ENCODE assay signal across 16 cellular contexts in genomic region chr7:133654547-133654946, GRCh38.
DNase-seq lines count a peak whose midpoint lies in the region; ATAC-seq, FAIRE-seq and TF ChIP-seq lines count a peak whose summit lies in the region.
"Had no signal": no experiment of that assay in that cellular context is flagged by ENCODE, and none has a peak within 500 bp of the region (broad histone marks: within the 10 kb centered on the region; RNA-seq: fewer than 3 reads in every experiment).

No MANE protein-coding gene starts in this region.

- no peak for TF ChIP-seq CTCF in K562 (IDR thresholded peaks at IDR 0.05 in 2 of 3, conservative IDR thresholded peaks at IDR 0.05 in 1 of 3; ENCODE audit: insufficient read depth in 2 of 3, low read depth in 1 of 3, low read length in 3 of 3)
- no peak for TF ChIP-seq CTCF in transverse colon (IDR thresholded peaks at IDR 0.05)

- H2AFZ ChIP-seq in K562 (ENCODE audit: low read depth, low read length) = no peak overlapping the region

- ATAC-seq in K562 (peak; percentile 35; the same call in 2 of the 3 replicates), GM21717 (IDR thresholded peaks at IDR 0.05; ENCODE audit: unreplicated experiment) (no peak), HG02973 (IDR thresholded peaks at IDR 0.05; ENCODE audit: unreplicated experiment) (no peak), left lobe of liver (no peak)
- ATAC-seq: CD8-positive, alpha-beta T cell; GM12878 had no signal

- intact Hi-C loops in K562 (cut with micrococcal nuclease) = no loop called here
- intact Hi-C loops in transverse colon (cut with DNase I; ENCODE audit: low total_unique reads) = loop anchor here (5.0 kb wide), 1 partner anchor 877 kb away; no protein-coding TSS in a partner anchor

- H3K4me1 ChIP-seq in K562 (replicated peaks in 1 of 2; ENCODE audit: control insufficient read depth in 2 of 2, insufficient read depth in 2 of 2, low read length in 2 of 2) (no peaks in the 10 kb centered on the region), transverse colon (peaks cover 0 to 23% (median 0%) of the 10 kb centered on the region in 4 donors)

- no peak overlapping the region for H3K4me3 ChIP-seq in K562
- H3K4me3 ChIP-seq in transverse colon = no peak overlapping the region
- H3K4me3 ChIP-seq: GM12878 had no signal

- CTCF ChIA-PET in K562 (lab: Yijun Ruan, JAX; ENCODE audit: low intra/inter-chr PET ratio) = no interaction called here

- no peak for TF ChIP-seq EP300 in K562 (IDR thresholded peaks at IDR 0.05; ENCODE audit: low read length)
- no peak for TF ChIP-seq EP300 in transverse colon (IDR thresholded peaks at IDR 0.05; ENCODE audit: low read depth)

- no peaks in the 10 kb centered on the region for H3K79me2 ChIP-seq in K562 (ENCODE audit: control insufficient read depth, insufficient read depth, low read length)

- H3K27me3 ChIP-seq in K562 (ENCODE audit: control insufficient read depth in 2 of 2, insufficient read depth in 2 of 2, low read length in 2 of 2) = no peaks in the 10 kb centered on the region
- no peaks in the 10 kb centered on the region for H3K27me3 ChIP-seq in transverse colon

- DNase-seq in DMS53 (lab: John Stamatoyannopoulos, UW) (peak; percentile 6), DMS53 treated with DMSO at 0.1 percent for 48 hours (lab: John Stamatoyannopoulos, UW; ENCODE audit: unreplicated experiment) (no peak), MV-4-11 (lab: John Stamatoyannopoulos, UW) (peak; percentile 79), K562 (ENCODE audit: extremely low read depth in 1 of 4, low spot score in 3 of 4) (no peak), transverse colon (no peak), left lobe of liver (ENCODE audit: low spot score) (no peak)
- DNase-seq: Caco-2; CD8-positive, alpha-beta T cell; DMS79; GOT3; H9 had no signal

- H3K27ac ChIP-seq in K562 (ENCODE audit: extremely low read depth, low read depth, low read length) (no peak overlapping the region), transverse colon (peak overlapping the region in 2 of 4 donors; percentile 43 to 45)
- H3K27ac ChIP-seq: 22Rv1 had no signal

- H3K9me1 ChIP-seq in K562 (ENCODE audit: control insufficient read depth, insufficient read depth, low read length) = no peaks in the 10 kb centered on the region

- H3K36me3 ChIP-seq in K562 (ENCODE audit: control insufficient read depth, insufficient read depth, low read length) (no peaks in the 10 kb centered on the region), transverse colon (no peaks in the 10 kb centered on the region)

- POLR2A ChIA-PET in K562 (lab: Yijun Ruan, JAX) = interaction anchor here (1.3 kb wide), 1 partner anchor 13 kb away, joined by 3 read pairs; no protein-coding TSS in a partner anchor

- no peaks in the 10 kb centered on the region for H3K9me3 ChIP-seq in K562 (replicated peaks; ENCODE audit: control insufficient read depth, insufficient read depth, low read depth, low read length)
- no peaks in the 10 kb centered on the region for H3K9me3 ChIP-seq in transverse colon
- H3K9me3 ChIP-seq: Caco-2 had no signal

- no peak overlapping the region for H3K4me2 ChIP-seq in K562 (ENCODE audit: insufficient read depth, low read length)

- TF ChIP-seq RAD21 in K562 (CRISPR knock-in tag; conservative IDR thresholded peaks at IDR 0.05 in 1 of 2, IDR thresholded peaks at IDR 0.05 in 1 of 2) = no peak

- 17% methylated on average over 4 of the region's 4 CpGs for WGBS in K562 (ENCODE audit: insufficient coverage, low coverage, missing lambda C conversion rate)
- 69 to 87% methylated on average over 4 of the region's 4 CpGs for WGBS in transverse colon (ENCODE audit: low coverage in 1 of 2), 2 donors

- no peaks in the 10 kb centered on the region; the same call in 1 of the 2 replicates for H4K20me1 ChIP-seq in K562 (replicated peaks; ENCODE audit: control insufficient read depth, insufficient read depth, low read length)

- no peak overlapping the region for H3K9ac ChIP-seq in K562 (ENCODE audit: insufficient read depth in 1 of 2, low read depth in 2 of 2, low read length in 2 of 2)

- FAIRE-seq in K562 (lab: Jason Lieb, UNC) = no peak
- FAIRE-seq: GM12878, GM18507 had no signal

- TF ChIP-seq POLR2A in K562 (conservative IDR thresholded peaks at IDR 0.05) = no peak
- peak; percentile 15 for TF ChIP-seq POLR2A in transverse colon (IDR thresholded peaks at IDR 0.05)

- no TSS peak for BruUV-seq in K562 (replicated peaks; lab: Mats Ljungman, UMichigan)

- in situ Hi-C loops in K562 (cut with MboI) = no loop called here
- in situ Hi-C loops in transverse colon (cut with MboI; ENCODE audit: low pct_ligation_motif_present in 1 of 4, low pct_unique_long_range_greater_than_20kb in 1 of 4, low sequenced_read_pairs in 3 of 4) = no loop called here

TF ChIP-seq in K562, 482 proteins besides CTCF, POLR2A, EP300 and RAD21:
- no peak for TF ChIP-seq POLR2AphosphoS5 (IDR thresholded peaks at IDR 0.05; ENCODE audit: control insufficient read depth, insufficient read depth, low read depth, low read length)
- no peak for TF ChIP-seq ZNF518B (CRISPR knock-in tag; IDR thresholded peaks at IDR 0.05)
- TF ChIP-seq COPS2 (conservative IDR thresholded peaks at IDR 0.05) = no peak
- no peak for TF ChIP-seq PBX2 (CRISPR knock-in tag; IDR thresholded peaks at IDR 0.05; ENCODE audit: low read depth)
- 0 out of 2 replicates have a peak, but pooled peaks have one; percentile 17 for TF ChIP-seq PBX2 (tag; conservative IDR thresholded peaks at IDR 0.05; ENCODE audit: low read depth)
- no peak for TF ChIP-seq NFYB (IDR thresholded peaks at IDR 0.05; ENCODE audit: extremely low read depth, insufficient read length)
- no peak for TF ChIP-seq ZNF347 (CRISPR knock-in tag; IDR thresholded peaks at IDR 0.05; ENCODE audit: low read depth)
- TF ChIP-seq HMG20B (CRISPR knock-in tag; IDR thresholded peaks at IDR 0.05) = 0 out of 2 replicates have a peak, but pooled peaks have one; percentile 36
- TF ChIP-seq CEBPG (CRISPR knock-in tag; IDR thresholded peaks at IDR 0.05) = no peak
- TF ChIP-seq CEBPG (tag; conservative IDR thresholded peaks at IDR 0.05 in 1 of 2, IDR thresholded peaks at IDR 0.05 in 1 of 2) = peak; percentile 59 to 78; a peak in 2 of 4 replicates
- TF ChIP-seq ATF3 (IDR thresholded peaks at IDR 0.05) = peak; percentile 80
- no peak for TF ChIP-seq ATF3 (CRISPR knock-in tag; conservative IDR thresholded peaks at IDR 0.05)
- TF ChIP-seq CEBPB (tag; IDR thresholded peaks at IDR 0.05) = peak; percentile 79
- no peak for TF ChIP-seq POLR2G (IDR thresholded peaks at IDR 0.05; ENCODE audit: low read depth, low read length)

Comparison
In these comparisons a context has a peak if more than half of its experiments do, and no peak if none do; other contexts are left out.
1. DNase-seq: peak in DMS53 (single experiment) and MV-4-11 (single experiment); none in DMS53 treated with DMSO at 0.1 percent for 48 hours (single experiment), K562 (0 of 4), transverse colon (single experiment) and left lobe of liver (single experiment).